In genomic region chrX:69614896-69615295, GRCh38 we compare ENCODE assay signal across 16 cellular contexts.
DNase-seq lines count a peak whose midpoint lies in the region.
"Had no signal": no experiment of that assay in that cellular context is flagged by ENCODE, and none has a peak within 500 bp of the region (broad histone marks: within the 10 kb centered on the region; RNA-seq: fewer than 3 reads in every experiment).

No MANE protein-coding gene starts in this region.

- DNase-seq in DMS79 treated with DMSO at 0.1 percent for 48 hours (lab: John Stamatoyannopoulos, UW) (peak; percentile 21), DMS79 (lab: John Stamatoyannopoulos, UW) (no peak), NCI-H2171 treated with DMSO at 0.1 percent for 48 hours (lab: John Stamatoyannopoulos, UW) (peak; percentile 56), fibroblast of the conjunctiva (ENCODE audit: low read depth) (peak; percentile 16), putamen (ENCODE audit: low spot score) (peak; percentile 1), iPS-NIHi7 (ENCODE audit: extremely low spot score) (no peak), GOT3 (lab: John Stamatoyannopoulos, UW) (no peak), SIG-M5 treated with dmso at 0.1 percent for 504 hours (lab: John Stamatoyannopoulos, UW; ENCODE audit: unreplicated experiment) (no peak)
- DNase-seq: 8988T; activated CD4-positive, alpha-beta T cell treated with anti-CD3 and anti-CD28 coated beads for 4 hours; activated naive CD4-positive, alpha-beta T cell treated with anti-CD3 and anti-CD28 coated beads for 36 hours; mammary epithelial cell; natural killer cell; NCI-H1694; PC-3; stimulated activated naive CD4-positive, alpha-beta T cell treated with Interleukin-2 at 50 U/mL for 16 hours had no signal

Comparison
In these comparisons a context has a peak if more than half of its experiments do, and no peak if none do; other contexts are left out.
1. DNase-seq: peak in DMS79 treated with DMSO at 0.1 percent for 48 hours (single experiment), NCI-H2171 treated with DMSO at 0.1 percent for 48 hours (single experiment), fibroblast of the conjunctiva (single experiment) and putamen (single experiment); none in DMS79 (single experiment), iPS-NIHi7 (single experiment), GOT3 (single experiment) and SIG-M5 treated with dmso at 0.1 percent for 504 hours (single experiment).